14 cellular contexts compared by ENCODE assay signal in genomic region chr6:42659806-42660205, GRCh38.
DNase-seq lines count a peak whose midpoint lies in the region; TF ChIP-seq lines count a peak whose summit lies in the region.
"Had no signal": no experiment of that assay in that cellular context is flagged by ENCODE, and none has a peak within 500 bp of the region (broad histone marks: within the 10 kb centered on the region; RNA-seq: fewer than 3 reads in every experiment).

No MANE protein-coding gene starts in this region.

- CTCF ChIA-PET in activated naive CD4-positive, alpha-beta T cell treated with anti-CD3 and anti-CD28 coated beads for 36 hours (lab: Charles Lee) = interaction anchor here (5.8 kb wide), 1 partner anchor 218 kb away, joined by 53 read pairs; the partner anchor contains the start of gene RPL7L1

- no peaks in the 10 kb centered on the region for H3K9me3 Mint-ChIP-seq in activated naive CD4-positive, alpha-beta T cell treated with anti-CD3 and anti-CD28 coated beads for 36 hours
- H3K9me3 Mint-ChIP-seq: CD4-positive, alpha-beta memory T cell; GM23338 had no signal

- 10 to 26% methylated on average over 1 of the region's 1 CpG for WGBS in thyroid gland, 2 donors

- H3K27me3 ChIP-seq in neutrophil (no peaks in the 10 kb centered on the region), thyroid gland (no peaks in the 10 kb centered on the region)

- peaks cover 28% of the 10 kb centered on the region for H3K36me3 Mint-ChIP-seq in activated naive CD4-positive, alpha-beta T cell treated with anti-CD3 and anti-CD28 coated beads for 36 hours (ENCODE audit: low read depth)

- H3K9me3 ChIP-seq in neutrophil (no peaks in the 10 kb centered on the region), thyroid gland (no peaks in the 10 kb centered on the region)

- H3K4me3 ChIP-seq in neutrophil (ENCODE audit: low read depth in 1 of 2, low read length in 1 of 2) (no peak overlapping the region), thyroid gland (replicated peaks in 1 of 3) (no peak overlapping the region)
- H3K4me3 ChIP-seq: GM23338 had no signal

- TF ChIP-seq CTCF in neutrophil (IDR thresholded peaks at IDR 0.05) = no peak
- TF ChIP-seq CTCF in thyroid gland (IDR thresholded peaks at IDR 0.05) = no peak

- peak overlapping the region; percentile 19 for H3K27ac ChIP-seq in neutrophil
- H3K27ac ChIP-seq in thyroid gland = no peak overlapping the region

- H3K27ac Mint-ChIP-seq in activated naive CD4-positive, alpha-beta T cell treated with anti-CD3 and anti-CD28 coated beads for 36 hours = peak overlapping the region; percentile 3
- H3K27ac Mint-ChIP-seq: GM23338 had no signal

- intact Hi-C loops in activated naive CD4-positive, alpha-beta T cell treated with anti-CD3 and anti-CD28 coated beads for 36 hours (cut with micrococcal nuclease) = no loop called here
- intact Hi-C loops in thyroid gland (cut with DNase I) = loop anchor here (2.0 to 5.0 kb wide), 2 partner anchors 67 to 217 kb away; partner anchors contain the start of gene RPL7L1

- H3K27me3 Mint-ChIP-seq in activated naive CD4-positive, alpha-beta T cell treated with anti-CD3 and anti-CD28 coated beads for 36 hours (ENCODE audit: low read depth) = no peaks in the 10 kb centered on the region
- H3K27me3 Mint-ChIP-seq: CD4-positive, alpha-beta memory T cell had no signal

- no peaks in the 10 kb centered on the region for H3K4me1 Mint-ChIP-seq in activated naive CD4-positive, alpha-beta T cell treated with anti-CD3 and anti-CD28 coated beads for 36 hours (ENCODE audit: low read depth)
- H3K4me1 Mint-ChIP-seq: GM23338 had no signal

- TF ChIP-seq POLR2A in thyroid gland (IDR thresholded peaks at IDR 0.05) = no peak

- no peak for DNase-seq in activated naive CD4-positive, alpha-beta T cell treated with anti-CD3 and anti-CD28 coated beads for 36 hours
- no peak for DNase-seq in activated naive CD4-positive, alpha-beta T cell (lab: John Stamatoyannopoulos, UW)
- DNase-seq in astrocyte of the hippocampus (ENCODE audit: low read depth, low spot score) = peak; percentile 0
- DNase-seq in thyroid gland = peak; percentile 16 to 60
- DNase-seq in DMS53 (lab: John Stamatoyannopoulos, UW) = no peak
- no peak for DNase-seq in epidermal melanocyte (ENCODE audit: insufficient read length, low spot score)
- DNase-seq: ACHN; C1 segment of cervical spinal cord; CD4-positive, alpha-beta memory T cell; DMS79 treated with DMSO at 0.1 percent for 48 hours; EL; H7 had no signal

- no peak overlapping the region for H3K4me3 Mint-ChIP-seq in activated naive CD4-positive, alpha-beta T cell treated with anti-CD3 and anti-CD28 coated beads for 36 hours
- H3K4me3 Mint-ChIP-seq: CD4-positive, alpha-beta memory T cell; GM23338 had no signal

- peaks cover 100% of the 10 kb centered on the region for H3K36me3 ChIP-seq in neutrophil
- H3K36me3 ChIP-seq in thyroid gland = peaks cover 26 to 44% of the 10 kb centered on the region in 2 donors

- H3K4me1 ChIP-seq in neutrophil (ENCODE audit: control insufficient read depth in 1 of 2, insufficient read depth in 1 of 2, low read depth in 1 of 2, low read length in 1 of 2) (no peaks in the 10 kb centered on the region), thyroid gland (peaks cover 0 to 4% of the 10 kb centered on the region in 2 donors)

Comparison
In these comparisons a context has a peak if more than half of its experiments do, and no peak if none do; other contexts are left out.
1. DNase-seq: peak in astrocyte of the hippocampus (single experiment) and thyroid gland (2 of 2); none in activated naive CD4-positive, alpha-beta T cell treated with anti-CD3 and anti-CD28 coated beads for 36 hours (single experiment), activated naive CD4-positive, alpha-beta T cell (0 of 4), DMS53 (single experiment) and epidermal melanocyte (single experiment).